Comparison of ENCODE assay signal across 8 cellular contexts in the genomic region with DNA sequence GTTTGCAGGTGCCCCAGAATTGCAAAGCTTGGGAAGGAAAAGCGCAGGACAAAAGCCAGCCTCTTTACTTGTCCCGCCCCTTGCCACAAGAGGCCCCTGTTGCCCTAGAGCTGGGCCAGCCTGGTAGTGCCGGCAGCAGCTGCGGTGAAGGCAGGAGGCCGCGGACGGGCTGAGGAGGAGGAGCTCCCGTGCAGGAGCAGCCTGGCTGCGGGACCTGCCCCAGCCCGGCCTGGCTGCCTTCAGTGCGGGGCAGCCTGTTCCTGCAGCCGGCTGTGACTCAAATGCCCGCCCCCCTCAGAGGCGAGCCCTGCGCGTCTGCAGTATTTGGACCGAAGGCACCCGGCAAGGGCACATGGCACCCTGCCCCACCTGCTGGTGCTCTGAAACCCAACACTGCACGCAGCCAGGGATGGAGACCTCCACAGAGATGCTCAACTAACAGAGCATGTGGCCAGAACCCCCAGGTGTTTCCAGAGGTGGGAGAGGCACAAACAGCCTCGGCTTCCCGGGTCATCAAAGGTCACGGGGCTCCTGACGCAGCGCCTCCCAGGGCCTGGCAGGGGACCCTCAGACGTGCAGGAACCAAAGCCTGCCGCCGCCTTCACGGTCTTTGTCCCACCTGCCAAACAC. TPM values are rescaled to one million over a fixed set of nuclear protein-coding genes. Genes with fewer than 3 reads are reported as not detected.
A peak's percentile ranks its signal among the peaks of the same experiment; 100 is the strongest.
DNase-seq lines count a peak whose midpoint lies in the region; ATAC-seq, FAIRE-seq and TF ChIP-seq lines count a peak whose summit lies in the region.

No MANE protein-coding gene starts in this region.

- peak; percentile 79 for DNase-seq in AG08396 (ENCODE audit: low spot score)
- peak; percentile 65 for DNase-seq in GM18507 (ENCODE audit: extremely low spot score, insufficient read length, low read depth)
- peak; percentile 33 to 68 for DNase-seq in NCI-H524 (lab: John Stamatoyannopoulos, UW)
- peak in 1 of 2 donors; percentile 22 for DNase-seq in activated naive CD4-positive, alpha-beta T cell treated with anti-CD3 and anti-CD28 coated beads, Interleukin-2, amount 50 U/mL, for 72 hours (ENCODE audit: low spot score in 2 of 2)
- peak; percentile 59 to 81 (median 70) for DNase-seq in heart left ventricle
- peak; percentile 83 for DNase-seq in posterior vena cava (ENCODE audit: low spot score)
- DNase-seq in HEK293T (ENCODE audit: extremely low spot score), result no peak

- no peaks in the 10 kb centered on the region for H3K9me3 Mint-ChIP-seq in activated naive CD4-positive, alpha-beta T cell treated with anti-CD3 and anti-CD28 coated beads, Interleukin-2, amount 50 U/mL, for 72 hours

- intact Hi-C loops in heart left ventricle (cut with DNase I), result loop anchor here in 1 of 10 donors (2.0 kb wide), 1 partner anchor 52 kb away; no protein-coding TSS in a partner anchor
- intact Hi-C loops in posterior vena cava (cut with DNase I), result no loop called here

- 30 to 50% (median 44%) methylated on average over 11 to 28 of the region's 28 CpGs for WGBS in heart left ventricle, 4 donors

- peaks cover 0 to 6% of the 10 kb centered on the region in 2 donors for H3K36me3 Mint-ChIP-seq in activated naive CD4-positive, alpha-beta T cell treated with anti-CD3 and anti-CD28 coated beads, Interleukin-2, amount 50 U/mL, for 72 hours

- peaks cover 0 to 33% (median 15%) of the 10 kb centered on the region in 12 donors for H3K4me1 ChIP-seq in heart left ventricle

- CTCF ChIA-PET in HEK293T (lab: Yijun Ruan, JAX), result interaction anchor here (0.6 kb wide), 1 partner anchor 8 kb away, joined by 4 read pairs; no protein-coding TSS in a partner anchor

- H3K4me3 ChIP-seq in heart left ventricle, result no peak overlapping the region

- ATAC-seq in HG02884 (IDR thresholded peaks at IDR 0.05; ENCODE audit: unreplicated experiment) (peak; percentile 69), heart left ventricle (peak; percentile 35 to 77 (median 66))
- ATAC-seq in activated naive CD4-positive, alpha-beta T cell treated with anti-CD3 and anti-CD28 coated beads, Interleukin-2, amount 50 U/mL, for 72 hours, result peak; percentile 68 to 74

- POLR2A ChIA-PET in HEK293T (lab: Yijun Ruan, JAX), result no interaction called here

- peak; percentile 83 for FAIRE-seq in GM18507 (lab: Jason Lieb, UNC)

- TF ChIP-seq CTCF in heart left ventricle (IDR thresholded peaks at IDR 0.05), result peak in 8 of 12 donors; percentile 6 to 48 (median 24)

- H3K36me3 ChIP-seq in heart left ventricle, result peaks cover 0 to 75% (median 46%) of the 10 kb centered on the region in 9 donors

- no peak overlapping the region for H3K27ac Mint-ChIP-seq in activated naive CD4-positive, alpha-beta T cell treated with anti-CD3 and anti-CD28 coated beads, Interleukin-2, amount 50 U/mL, for 72 hours

- no peaks in the 10 kb centered on the region for H3K9me3 ChIP-seq in heart left ventricle

- H3K27ac ChIP-seq in heart left ventricle, result peak overlapping the region in 1 of 12 donors; percentile 51

- no peaks in the 10 kb centered on the region for H3K27me3 ChIP-seq in heart left ventricle

- TF ChIP-seq POLR2A in heart left ventricle (IDR thresholded peaks at IDR 0.05), result no peak

TF ChIP-seq in HEK293T, 16 proteins besides CTCF, POLR2A, EP300 and RAD21:
- no peak for TF ChIP-seq HDGF (IDR thresholded peaks at IDR 0.05; ENCODE audit: borderline replicate concordance)
- TF ChIP-seq NFRKB (IDR thresholded peaks at IDR 0.05), result no peak
- TF ChIP-seq FOXK2 (IDR thresholded peaks at IDR 0.05), result no peak
- TF ChIP-seq L3MBTL2 (conservative IDR thresholded peaks at IDR 0.05), result no peak
- no peak for TF ChIP-seq CTBP1 (IDR thresholded peaks at IDR 0.05; ENCODE audit: borderline replicate concordance)
- no peak for TF ChIP-seq BHLHE40 (IDR thresholded peaks at IDR 0.05; ENCODE audit: borderline replicate concordance)
- TF ChIP-seq FOXM1 (IDR thresholded peaks at IDR 0.05; ENCODE audit: borderline replicate concordance), result no peak
- no peak for TF ChIP-seq SP1 (IDR thresholded peaks at IDR 0.05)
- TF ChIP-seq FOXA1 (IDR thresholded peaks at IDR 0.05), result no peak
TF ChIP-seq in HEK293T: peak in this region for 0.

RNA-seq across cellular contexts. Expression of a gene that starts 29.7 kb away (rescaled TPM):
- 10 to 100 TPM; 19.7 to 24.8 TPM for total RNA-seq in activated naive CD4-positive, alpha-beta T cell treated with anti-CD3 and anti-CD28 coated beads, Interleukin-2, amount 50 U/mL, for 72 hours
- total RNA-seq in heart left ventricle, result 10 to 100 TPM; 19.2 to 31.4 (median 25.0) TPM
- 10 to 100 TPM; 22.4 to 22.8 TPM for polyA plus RNA-seq in heart left ventricle
- total RNA-seq in posterior vena cava, result 10 to 100 TPM; 19.5 to 21.7 TPM
